ENCODE assay signal across 20 cellular contexts in genomic region chr12:52530905-52531304, GRCh38. TPM values are rescaled to one million over a fixed set of nuclear protein-coding genes. Genes with fewer than 3 reads are reported as not detected.
A peak's percentile ranks its signal among the peaks of the same experiment; 100 is the strongest.
DNase-seq lines count a peak whose midpoint lies in the region; ATAC-seq and TF ChIP-seq lines count a peak whose summit lies in the region.
"Had no signal": no experiment of that assay in that cellular context is flagged by ENCODE, and none has a peak within 500 bp of the region (broad histone marks: within the 10 kb centered on the region; RNA-seq: fewer than 3 reads in every experiment).

No MANE protein-coding gene starts in this region.

- H3K4me1 ChIP-seq in OCI-LY3 (ENCODE audit: low read length) (peaks cover 48% of the 10 kb centered on the region), SK-N-SH (ENCODE audit: control insufficient read depth in 1 of 2, insufficient read depth in 2 of 2, low read depth in 1 of 2, low read length in 1 of 2) (no peaks in the 10 kb centered on the region), stomach (peaks cover 0 to 8% (median 0%) of the 10 kb centered on the region in 4 donors)
- H3K4me1 ChIP-seq: A549, HAP-1 had no signal

- H3K9me2 ChIP-seq in SK-N-SH = no peaks in the 10 kb centered on the region

- no peak for TF ChIP-seq POLR2A in stomach (IDR thresholded peaks at IDR 0.05)

- H3K4me2 ChIP-seq in OCI-LY3 (ENCODE audit: low read length) (peak overlapping the region; percentile 73), SK-N-SH (no peak overlapping the region)
- H3K4me2 ChIP-seq: A549, BLaER1 had no signal

- CTCF ChIA-PET in SK-N-SH (lab: Yijun Ruan, JAX) = interaction anchor here (1.3 kb wide), 1 partner anchor 15 kb away, joined by 3 read pairs; no protein-coding TSS in a partner anchor

- H3K27ac ChIP-seq in OCI-LY3 (ENCODE audit: low read length) (no peak overlapping the region; the same call in 1 of the 2 replicates), SK-N-SH (ENCODE audit: low read depth in 2 of 2, low read length in 1 of 2) (no peak overlapping the region), stomach (no peak overlapping the region)
- H3K27ac ChIP-seq: 22Rv1, A549, BLaER1, GM23248 had no signal

- TF ChIP-seq EP300 in SK-N-SH (IDR thresholded peaks at IDR 0.05; ENCODE audit: borderline replicate concordance in 1 of 2, low read depth in 1 of 2, low read length in 1 of 2) (no peak), stomach (IDR thresholded peaks at IDR 0.05) (no peak)

- H3K9me3 ChIP-seq in OCI-LY3 (ENCODE audit: insufficient read depth, low read length) = no peaks in the 10 kb centered on the region
- H3K9me3 ChIP-seq in SK-N-SH = no peaks in the 10 kb centered on the region
- no peaks in the 10 kb centered on the region for H3K9me3 ChIP-seq in stomach
- H3K9me3 ChIP-seq: A549, BLaER1, HAP-1 had no signal

- peak overlapping the region; percentile 19; the same call in 1 of the 2 replicates for H3K9ac ChIP-seq in OCI-LY3 (ENCODE audit: low read length)
- no peak overlapping the region for H3K9ac ChIP-seq in SK-N-SH
- H3K9ac ChIP-seq: BLaER1, GM23248 had no signal

- peak; percentile 22 for DNase-seq in activated effector memory CD4-positive, alpha-beta T cell treated with anti-CD3 and anti-CD28 coated beads, Interleukin-2, amount 50 U/mL, for 16 hours
- DNase-seq in activated effector memory CD4-positive, alpha-beta T cell treated with Interleukin-2 at 50 U/mL for 16 hours = no peak
- DNase-seq in mesenteric fat pad (ENCODE audit: low spot score) (peak; percentile 57), SK-N-SH (no peak), stomach (no peak)
- DNase-seq: Calu3; CD8-positive, alpha-beta T cell; DMS79 treated with DMSO at 0.1 percent for 48 hours; GF-D8; GM23248 had no signal

- WGBS in SK-N-SH (ENCODE audit: low lambda C conversion rate) = 30% methylated on average over 2 of the region's 2 CpGs
- 75 to 93% (median 87%) methylated on average over 2 of the region's 2 CpGs for WGBS in stomach, 5 donors

- peak; percentile 51 for TF ChIP-seq CTCF in OCI-LY3 (IDR thresholded peaks at IDR 0.05; ENCODE audit: low read depth, low read length)
- TF ChIP-seq CTCF in SK-N-SH (IDR thresholded peaks at IDR 0.05) = no peak
- TF ChIP-seq CTCF in stomach (IDR thresholded peaks at IDR 0.05) = no peak

- TF ChIP-seq RAD21 in SK-N-SH (IDR thresholded peaks at IDR 0.05; ENCODE audit: low read length) = no peak

- H4K20me1 ChIP-seq in OCI-LY3 (ENCODE audit: insufficient read depth, low read length) (no peaks in the 10 kb centered on the region), SK-N-SH (ENCODE audit: insufficient read depth) (no peaks in the 10 kb centered on the region)
- H4K20me1 ChIP-seq: BLaER1 had no signal

- no peaks in the 10 kb centered on the region for H3K79me2 ChIP-seq in OCI-LY3 (ENCODE audit: low read length)
- H3K79me2 ChIP-seq in SK-N-SH (ENCODE audit: insufficient read depth) = no peaks in the 10 kb centered on the region

- intact Hi-C loops in stomach (cut with DNase I; ENCODE audit: low total_unique reads) = no loop called here

- ATAC-seq in GM19324 (IDR thresholded peaks at IDR 0.05; ENCODE audit: low FRiP score, unreplicated experiment) = no peak
- ATAC-seq: A549; CD8-positive, alpha-beta T cell; GM12878 had no signal

- H3K36me3 ChIP-seq in OCI-LY3 (replicated peaks; ENCODE audit: low read depth, low read length) (no peaks in the 10 kb centered on the region), SK-N-SH (replicated peaks in 1 of 2; ENCODE audit: control insufficient read depth in 1 of 2, insufficient read depth in 2 of 2, low read length in 1 of 2) (no peaks in the 10 kb centered on the region), stomach (no peaks in the 10 kb centered on the region)
- H3K36me3 ChIP-seq: BLaER1, HAP-1 had no signal

- H2AFZ ChIP-seq in OCI-LY3 (ENCODE audit: low read depth, low read length) (no peak overlapping the region), SK-N-SH (ENCODE audit: low read depth) (no peak overlapping the region)
- H2AFZ ChIP-seq: GM23248 had no signal

- no peaks in the 10 kb centered on the region for H3K27me3 ChIP-seq in OCI-LY3 (ENCODE audit: low read depth, low read length)
- H3K27me3 ChIP-seq in SK-N-SH (ENCODE audit: insufficient read depth) = peaks cover 27% of the 10 kb centered on the region; the same call in 1 of the 2 replicates
- H3K27me3 ChIP-seq in stomach = no peaks in the 10 kb centered on the region
- H3K27me3 ChIP-seq: BLaER1 had no signal

- H3F3A ChIP-seq in SK-N-SH (replicated peaks; ENCODE audit: insufficient read depth) = no peaks in the 10 kb centered on the region

- no peak overlapping the region for H3K4me3 ChIP-seq in OCI-LY3 (ENCODE audit: low read length)
- no peak overlapping the region for H3K4me3 ChIP-seq in SK-N-SH (ENCODE audit: low read depth in 2 of 2, low read length in 1 of 2)
- H3K4me3 ChIP-seq in stomach = no peak overlapping the region
- H3K4me3 ChIP-seq: A549, BLaER1, GM12878, GM23248, HAP-1 had no signal

- POLR2A ChIA-PET in SK-N-SH (lab: Yijun Ruan, JAX) = no interaction called here

TF ChIP-seq in SK-N-SH, 30 proteins besides CTCF, POLR2A, EP300 and RAD21:
- no peak for TF ChIP-seq POLR2AphosphoS5 (IDR thresholded peaks at IDR 0.05; ENCODE audit: low read depth, low read length)
- no peak for TF ChIP-seq GATA2 (CRISPR knock-in tag; IDR thresholded peaks at IDR 0.05)
- no peak for TF ChIP-seq JUND (IDR thresholded peaks at IDR 0.05)
- TF ChIP-seq GABPA (IDR thresholded peaks at IDR 0.05; ENCODE audit: low read depth) = no peak
- TF ChIP-seq, protein P1, sequence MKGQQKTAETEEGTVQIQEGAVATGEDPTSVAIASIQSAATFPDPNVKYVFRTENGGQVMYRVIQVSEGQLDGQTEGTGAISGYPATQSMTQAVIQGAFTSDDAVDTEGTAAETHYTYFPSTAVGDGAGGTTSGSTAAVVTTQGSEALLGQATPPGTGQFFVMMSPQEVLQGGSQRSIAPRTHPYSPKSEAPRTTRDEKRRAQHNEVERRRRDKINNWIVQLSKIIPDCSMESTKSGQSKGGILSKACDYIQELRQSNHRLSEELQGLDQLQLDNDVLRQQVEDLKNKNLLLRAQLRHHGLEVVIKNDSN (IDR thresholded peaks at IDR 0.05; ENCODE audit: borderline replicate concordance, low read depth) = no peak
- TF ChIP-seq FOXM1 (IDR thresholded peaks at IDR 0.05; ENCODE audit: low read depth) = no peak
- no peak for TF ChIP-seq NFIC (IDR thresholded peaks at IDR 0.05; ENCODE audit: borderline replicate concordance)
- no peak for TF ChIP-seq ELF1 (IDR thresholded peaks at IDR 0.05)
- TF ChIP-seq RFX5 (IDR thresholded peaks at IDR 0.05; ENCODE audit: low read length) = no peak
- TF ChIP-seq SMC3 (IDR thresholded peaks at IDR 0.05; ENCODE audit: low read depth, low read length) = no peak
- TF ChIP-seq PBX3 (IDR thresholded peaks at IDR 0.05) = no peak
- TF ChIP-seq TEAD4 (IDR thresholded peaks at IDR 0.05; ENCODE audit: borderline replicate concordance, insufficient read depth) = no peak
- TF ChIP-seq RXRA (IDR thresholded peaks at IDR 0.05; ENCODE audit: borderline replicate concordance, low read depth) = no peak
- no peak for TF ChIP-seq SIN3A (IDR thresholded peaks at IDR 0.05; ENCODE audit: borderline replicate concordance, low read depth, low read length)
- no peak for TF ChIP-seq TAF1 (IDR thresholded peaks at IDR 0.05; ENCODE audit: borderline replicate concordance, low read depth, low read length)
- TF ChIP-seq CHD2 (IDR thresholded peaks at IDR 0.05; ENCODE audit: low read length, partially characterized antibody) = no peak
- TF ChIP-seq NRF1 (IDR thresholded peaks at IDR 0.05; ENCODE audit: low read depth, low read length) = no peak
- TF ChIP-seq FOSL2 (IDR thresholded peaks at IDR 0.05; ENCODE audit: borderline replicate concordance, low read depth) = no peak
- no peak for TF ChIP-seq YY1 (IDR thresholded peaks at IDR 0.05; ENCODE audit: low read depth)
TF ChIP-seq in SK-N-SH: peak in this region for 0.

RNA-seq across cellular contexts. Expression of gene KRT5, which starts 10.7 kb away (rescaled TPM):
- total RNA-seq in mesenteric fat pad (3.0 TPM), stomach (1 to 10 TPM in 1 of 5 donors, under 1 TPM in 1, not detected in 3; 0.89 to 9.0 TPM)
- polyA plus RNA-seq in SK-N-SH (2012; rRNA removed) (not detected in 2 replicates), stomach (1,000 to 10,000 TPM in 1 of 3 donors, 10 to 100 TPM in 1, not detected in 1; 10.2 to 2,165 TPM)
- polyA plus RNA-seq in SK-N-SH (2012; cell fraction: cytosol; rRNA removed) = not detected in 2 replicates
- polyA plus RNA-seq in SK-N-SH (2012; cell fraction: nucleus; rRNA removed) = not detected in 2 replicates
- total RNA-seq: CD8-positive, alpha-beta T cell; GM12878; GM23248; H4; HT-29 had no signal
- polyA plus RNA-seq: AG04450, GM23248 had no signal

RNA-seq across cellular contexts. Expression of gene KRT71, which starts 22.0 kb away (rescaled TPM):
- total RNA-seq in mesenteric fat pad (not detected), stomach (not detected)
- polyA plus RNA-seq in SK-N-SH (2012; rRNA removed) (not detected in 2 replicates), stomach (not detected)
- polyA plus RNA-seq in SK-N-SH (2012; cell fraction: cytosol; rRNA removed) = not detected in 2 replicates
- polyA plus RNA-seq in SK-N-SH (2012; cell fraction: nucleus; rRNA removed) = not detected in 2 replicates
- total RNA-seq: Calu3; CD8-positive, alpha-beta T cell; GM12878; GM23248; H4; HT-29 had no signal
- polyA plus RNA-seq: A549, AG04450, GM12878, GM23248 had no signal

RNA-seq across cellular contexts. Expression of gene KRT6A, which starts 37.8 kb away (rescaled TPM):
- not detected for total RNA-seq in mesenteric fat pad
- not detected in 2 replicates for polyA plus RNA-seq in SK-N-SH (2012; rRNA removed)
- not detected in 2 replicates for polyA plus RNA-seq in SK-N-SH (2012; cell fraction: cytosol; rRNA removed)
- not detected in 2 replicates for polyA plus RNA-seq in SK-N-SH (2012; cell fraction: nucleus; rRNA removed)
- total RNA-seq in stomach = 10 to 100 TPM in 3 of 5 donors, under 1 TPM in 1, not detected in 1; 0.89 to 83.3 (median 34.3) TPM
- polyA plus RNA-seq in stomach = 100 to 1,000 TPM in 1 of 3 donors, 1 to 10 TPM in 2; 1.5 to 260 (median 9.8) TPM
- total RNA-seq: CD8-positive, alpha-beta T cell; GM12878; GM23248; H4; HT-29 had no signal
- polyA plus RNA-seq: AG04450, GM23248 had no signal

RNA-seq across cellular contexts. Expression of gene KRT74, which starts 42.7 kb away (rescaled TPM):
- total RNA-seq in mesenteric fat pad = not detected
- polyA plus RNA-seq in SK-N-SH (2012; rRNA removed) = not detected in 2 replicates
- not detected in 2 replicates for polyA plus RNA-seq in SK-N-SH (2012; cell fraction: cytosol; rRNA removed)
- polyA plus RNA-seq in SK-N-SH (2012; cell fraction: nucleus; rRNA removed) = not detected in 2 replicates
- total RNA-seq in stomach = not detected
- under 1 TPM in 1 of 3 donors, not detected in 2; 0.08 TPM for polyA plus RNA-seq in stomach
- total RNA-seq: Calu3; CD8-positive, alpha-beta T cell; GM12878; GM23248; H4; HT-29 had no signal
- polyA plus RNA-seq: A549, AG04450, GM12878, GM23248 had no signal

RNA-seq across cellular contexts. Expression of gene KRT6C, which starts 57.3 kb away (rescaled TPM):
- total RNA-seq in mesenteric fat pad (not detected), stomach (under 1 TPM in 1 of 5 donors, not detected in 4; 0.43 TPM)
- polyA plus RNA-seq in SK-N-SH (2012; rRNA removed) (not detected in 2 replicates), stomach (10 to 100 TPM in 1 of 3 donors, under 1 TPM in 1, not detected in 1; 0.31 to 12.4 TPM)
- not detected in 2 replicates for polyA plus RNA-seq in SK-N-SH (2012; cell fraction: cytosol; rRNA removed)
- not detected in 2 replicates for polyA plus RNA-seq in SK-N-SH (2012; cell fraction: nucleus; rRNA removed)
- total RNA-seq: Calu3; CD8-positive, alpha-beta T cell; GM12878; GM23248; H4; HT-29 had no signal
- polyA plus RNA-seq: A549, AG04450, GM12878, GM23248 had no signal

Comparison
In these comparisons a context has a peak if more than half of its experiments do, and no peak if none do; other contexts are left out.
1. DNase-seq: peak in activated effector memory CD4-positive, alpha-beta T cell treated with anti-CD3 and anti-CD28 coated beads, Interleukin-2, amount 50 U/mL, for 16 hours (single experiment) and mesenteric fat pad (single experiment); none in activated effector memory CD4-positive, alpha-beta T cell treated with Interleukin-2 at 50 U/mL for 16 hours (single experiment), SK-N-SH (single experiment) and stomach (single experiment).